In the genomic region with DNA sequence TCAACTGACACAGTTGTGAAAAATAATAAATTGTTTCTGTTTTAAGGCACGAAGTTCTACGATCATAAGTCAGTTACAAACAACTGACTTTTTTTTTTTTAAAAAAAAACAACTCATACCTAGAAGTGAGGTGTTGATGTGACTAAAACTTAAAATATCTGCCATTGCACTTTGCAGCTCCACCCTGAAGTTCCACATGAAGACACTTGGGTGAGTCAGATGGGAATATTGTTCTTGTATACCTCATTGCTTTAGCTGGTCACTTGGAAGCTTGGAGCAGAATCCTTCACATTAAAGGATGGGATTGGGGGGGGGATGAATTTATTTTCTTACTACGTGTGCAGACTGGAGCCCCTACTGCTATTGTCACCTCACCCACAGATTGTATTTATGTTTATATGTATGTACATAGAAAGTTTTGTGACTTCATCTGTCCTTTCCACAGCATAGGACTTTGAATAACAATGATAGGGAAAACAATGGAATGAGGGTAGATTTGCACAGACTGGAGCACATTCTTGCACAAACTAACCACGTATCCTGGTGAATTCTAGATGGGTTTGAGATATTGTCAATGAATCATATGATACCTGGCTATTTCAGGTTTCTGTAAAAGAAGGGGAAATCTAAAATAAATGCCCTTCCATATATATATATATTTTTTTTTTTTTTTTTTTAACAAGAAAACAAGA, we compare ENCODE assay signal across 31 cellular contexts. TPM values are rescaled to one million over a fixed set of nuclear protein-coding genes. Genes with fewer than 3 reads are reported as not detected.
DNase-seq lines count a peak whose midpoint lies in the region; ATAC-seq and TF ChIP-seq lines count a peak whose summit lies in the region.
"Had no signal": no experiment of that assay in that cellular context is flagged by ENCODE, and none has a peak within 500 bp of the region (broad histone marks: within the 10 kb centered on the region; RNA-seq: fewer than 3 reads in every experiment).

No MANE protein-coding gene starts in this region.

- no peak overlapping the region for H3K4me3 Mint-ChIP-seq in natural killer cell treated with Interleukin-12 subunit alpha and Interleukin-12 subunit beta and Interleukin-15 and Interleukin-18, amount 100 ng/mL, for 72 hours
- H3K4me3 Mint-ChIP-seq: activated CD4-positive, alpha-beta T cell treated with anti-CD3 and anti-CD28 coated beads, Interleukin-2, amount 10 ng/mL, durations not matched to agents 24 days and 14 days; activated naive CD8-positive, alpha-beta T cell treated with anti-CD3 and anti-CD28 coated beads for 36 hours; B cell; CD4-positive, alpha-beta memory T cell; nephron progenitor cell had no signal

- no peak overlapping the region for H2AK5ac ChIP-seq in trophoblast cell (ENCODE audit: low read length)

- no peak overlapping the region for H3K4ac ChIP-seq in trophoblast cell (ENCODE audit: low read depth, low read length)

- no peak overlapping the region for H2BK120ac ChIP-seq in trophoblast cell (ENCODE audit: insufficient read depth, low read length, poor library complexity)

- H3K27me3 ChIP-seq in PC-9 (ENCODE audit: insufficient read depth, low read depth), result no peaks in the 10 kb centered on the region
- H3K27me3 ChIP-seq in trophoblast cell (ENCODE audit: insufficient read depth, low read length), result no peaks in the 10 kb centered on the region
- H3K27me3 ChIP-seq: Peyer's patch, SJSA1 had no signal

- TF ChIP-seq CTCF in PC-9 (conservative IDR thresholded peaks at IDR 0.05), result no peak

- no peak for ATAC-seq in GM18511 (IDR thresholded peaks at IDR 0.05; ENCODE audit: unreplicated experiment)
- ATAC-seq in natural killer cell treated with Interleukin-12 subunit alpha and Interleukin-12 subunit beta and Interleukin-15 and Interleukin-18, amount 100 ng/mL, for 72 hours, result no peak
- ATAC-seq: HepG2, left cardiac atrium had no signal

- no peaks in the 10 kb centered on the region for H3K9me3 Mint-ChIP-seq in natural killer cell treated with Interleukin-12 subunit alpha and Interleukin-12 subunit beta and Interleukin-15 and Interleukin-18, amount 100 ng/mL, for 72 hours

- H4K20me1 ChIP-seq in PC-9 (ENCODE audit: insufficient read depth), result no peaks in the 10 kb centered on the region

- no peak overlapping the region for H2BK12ac ChIP-seq in trophoblast cell (ENCODE audit: low read length)

- H3K18ac ChIP-seq in trophoblast cell (ENCODE audit: low read length), result no peak overlapping the region

- POLR2A ChIA-PET in PC-9 (lab: Charles Lee; ENCODE audit: unreplicated experiment), result no interaction called here

- H3K9me3 ChIP-seq in PC-9 (ENCODE audit: insufficient read depth, low read depth) (no peaks in the 10 kb centered on the region; the same call in 1 of the 2 replicates), trophoblast cell (ENCODE audit: insufficient read depth, low read depth, low read length) (peaks cover 3% of the 10 kb centered on the region)
- H3K9me3 ChIP-seq: Peyer's patch, SJSA1 had no signal

- H3K27ac Mint-ChIP-seq in natural killer cell treated with Interleukin-12 subunit alpha and Interleukin-12 subunit beta and Interleukin-15 and Interleukin-18, amount 100 ng/mL, for 72 hours, result no peak overlapping the region
- H3K27ac Mint-ChIP-seq: activated CD4-positive, alpha-beta T cell treated with anti-CD3 and anti-CD28 coated beads, Interleukin-2, amount 10 ng/mL, durations not matched to agents 24 days and 14 days; activated naive CD8-positive, alpha-beta T cell treated with anti-CD3 and anti-CD28 coated beads for 36 hours; B cell; CD4-positive, alpha-beta memory T cell; nephron progenitor cell had no signal

- H3K36me3 ChIP-seq in PC-9 (ENCODE audit: low read depth), result no peaks in the 10 kb centered on the region
- H3K36me3 ChIP-seq in trophoblast cell (ENCODE audit: control insufficient read depth in 1 of 2, insufficient read depth in 2 of 2, low read length in 2 of 2), result no peaks in the 10 kb centered on the region
- H3K36me3 ChIP-seq: Peyer's patch, SJSA1 had no signal

- no peak overlapping the region for H3K14ac ChIP-seq in trophoblast cell (ENCODE audit: low read length)

- no peak overlapping the region for H3K23ac ChIP-seq in trophoblast cell (ENCODE audit: low read length)

- DNase-seq in ELR (ENCODE audit: low read depth) (peak; percentile 75), PC-9 (peak; percentile 19 to 64), epithelial cell of prostate (ENCODE audit: low read depth, low spot score) (peak; percentile 69), trophoblast cell (peak; percentile 32 to 64), MV-4-11 (lab: John Stamatoyannopoulos, UW) (no peak), middle frontal gyrus (ENCODE audit: extremely low spot score, low spot score) (no peak)
- no peak for DNase-seq in natural killer cell treated with Interleukin-12 subunit alpha and Interleukin-12 subunit beta and Interleukin-15 and Interleukin-18, amount 100 ng/mL, for 72 hours (ENCODE audit: low spot score)
- DNase-seq: activated CD4-positive, alpha-beta T cell treated with anti-CD3 and anti-CD28 coated beads, Interleukin-2, amount 10 ng/mL, durations not matched to agents 24 days and 14 days; activated naive CD8-positive, alpha-beta T cell treated with anti-CD3 and anti-CD28 coated beads for 36 hours; anterior cingulate cortex; CD4-positive, alpha-beta memory T cell; central memory CD4-positive, alpha-beta T cell; EL; H7; Karpas-422; left cardiac atrium; NCI-H146; NCI-H2107; NCI-H345; NCI-H69; nephron progenitor cell; Peyer's patch; stimulated activated naive CD4-positive, alpha-beta T cell treated with Interleukin-2 at 50 U/mL for 16 hours; T1000 had no signal

- H3K4me1 Mint-ChIP-seq in natural killer cell treated with Interleukin-12 subunit alpha and Interleukin-12 subunit beta and Interleukin-15 and Interleukin-18, amount 100 ng/mL, for 72 hours (ENCODE audit: low read depth in 2 of 2), result peaks cover 0 to 5% of the 10 kb centered on the region in 2 donors
- H3K4me1 Mint-ChIP-seq: activated CD4-positive, alpha-beta T cell treated with anti-CD3 and anti-CD28 coated beads, Interleukin-2, amount 10 ng/mL, durations not matched to agents 24 days and 14 days; activated naive CD8-positive, alpha-beta T cell treated with anti-CD3 and anti-CD28 coated beads for 36 hours; nephron progenitor cell had no signal

- H4K12ac ChIP-seq in trophoblast cell (ENCODE audit: low read depth, low read length), result no peak overlapping the region

- H3K79me2 ChIP-seq in PC-9 (ENCODE audit: low read depth) (no peaks in the 10 kb centered on the region), trophoblast cell (ENCODE audit: control insufficient read depth, insufficient read depth, low read length, poor library complexity) (no peaks in the 10 kb centered on the region)

- BruUV-seq in PC-9 (replicated peaks; lab: Mats Ljungman, UMichigan), result no TSS peak

- WGBS in trophoblast cell (ENCODE audit: extremely low coverage, insufficient coverage, insufficient read length), result no CpG with 5 or more reads among the region's 4 CpGs

- no peak overlapping the region for H3K4me3 ChIP-seq in PC-9
- H3K4me3 ChIP-seq in trophoblast cell (ENCODE audit: low read depth, low read length), result no peak overlapping the region
- H3K4me3 ChIP-seq: Peyer's patch, SJSA1 had no signal

- H4K91ac ChIP-seq in trophoblast cell (ENCODE audit: low read depth, low read length), result no peak overlapping the region

- H3K79me1 ChIP-seq in trophoblast cell (ENCODE audit: low read length), result no peaks in the 10 kb centered on the region

- H2AFZ ChIP-seq in PC-9 (0 out of 2 replicates have a peak overlapping the region, but pooled peaks have one; percentile 10), trophoblast cell (ENCODE audit: insufficient read depth, low read length, poor library complexity) (no peak overlapping the region)

- H3K27ac ChIP-seq in PC-9, result no peak overlapping the region
- H3K27ac ChIP-seq in epithelial cell of prostate, result peak overlapping the region; percentile 60
- H3K27ac ChIP-seq in trophoblast cell (ENCODE audit: low read depth, low read length), result no peak overlapping the region
- H3K27ac ChIP-seq: Peyer's patch, SJSA1 had no signal

- H3K4me1 ChIP-seq in PC-9 (replicated peaks; ENCODE audit: insufficient read depth) (peaks cover 6% of the 10 kb centered on the region; the same call in 1 of the 2 replicates), trophoblast cell (ENCODE audit: control insufficient read depth in 1 of 2, insufficient read depth in 2 of 2, low read length in 2 of 2) (no peaks in the 10 kb centered on the region)
- H3K4me1 ChIP-seq: Peyer's patch, SJSA1 had no signal

- intact Hi-C loops in PC-9 (cut with micrococcal nuclease; ENCODE audit: unreplicated experiment), result no loop called here

- H3K9me2 ChIP-seq in PC-9 (ENCODE audit: insufficient read depth), result no peaks in the 10 kb centered on the region

- H3K9ac ChIP-seq in trophoblast cell (ENCODE audit: low read length), result no peak overlapping the region

- CTCF ChIA-PET in PC-9 (lab: Charles Lee), result interaction anchor here (0.6 kb wide), 1 partner anchor 326 kb away, joined by 3 read pairs; no protein-coding TSS in a partner anchor

- no peaks in the 10 kb centered on the region for H3F3A ChIP-seq in PC-9 (ENCODE audit: insufficient read depth, low read depth)

- no peak overlapping the region for H2BK5ac ChIP-seq in trophoblast cell (ENCODE audit: low read depth, low read length, poor library complexity)

- no peak overlapping the region for H3K4me2 ChIP-seq in PC-9
- no peak overlapping the region for H3K4me2 ChIP-seq in trophoblast cell (ENCODE audit: low read length)

- H3K27me3 Mint-ChIP-seq in natural killer cell treated with Interleukin-12 subunit alpha and Interleukin-12 subunit beta and Interleukin-15 and Interleukin-18, amount 100 ng/mL, for 72 hours, result peaks cover 0 to 8% of the 10 kb centered on the region in 2 donors
- H3K27me3 Mint-ChIP-seq: activated naive CD8-positive, alpha-beta T cell treated with anti-CD3 and anti-CD28 coated beads for 36 hours; B cell; CD4-positive, alpha-beta memory T cell had no signal

- H4K8ac ChIP-seq in trophoblast cell (ENCODE audit: low read depth, low read length), result no peak overlapping the region

- H3K36me3 Mint-ChIP-seq in natural killer cell treated with Interleukin-12 subunit alpha and Interleukin-12 subunit beta and Interleukin-15 and Interleukin-18, amount 100 ng/mL, for 72 hours, result no peaks in the 10 kb centered on the region
- H3K36me3 Mint-ChIP-seq: activated naive CD8-positive, alpha-beta T cell treated with anti-CD3 and anti-CD28 coated beads for 36 hours; CD4-positive, alpha-beta memory T cell had no signal

RNA-seq across cellular contexts. Expression of a gene that starts 57.9 kb away (rescaled TPM):
- total RNA-seq in PC-9 (2021), result not detected in 2 replicates
- 0.08 and 0.17 TPM in 2 replicates for polyA plus RNA-seq in trophoblast cell (2013)
- 100 to 1,000 TPM in 1 of 2 donors, 10 to 100 TPM in 1; 80.6 to 133 TPM for total RNA-seq in natural killer cell treated with Interleukin-12 subunit alpha and Interleukin-12 subunit beta and Interleukin-15 and Interleukin-18, amount 100 ng/mL, for 72 hours
- total RNA-seq: A673, H7, HepG2, lung microvascular endothelial cell, osteocyte, SJSA1 had no signal

Comparison
In these comparisons a context has a peak if more than half of its experiments do, and no peak if none do; other contexts are left out.
1. DNase-seq: peak in ELR (single experiment), PC-9 (2 of 2), epithelial cell of prostate (single experiment) and trophoblast cell (2 of 2); none in MV-4-11 (single experiment), natural killer cell treated with Interleukin-12 subunit alpha and Interleukin-12 subunit beta and Interleukin-15 and Interleukin-18, amount 100 ng/mL, for 72 hours (single experiment) and middle frontal gyrus (single experiment).
2. RNA of a gene that starts 57.9 kb away (total RNA-seq): 80.6 to 133 TPM in natural killer cell treated with Interleukin-12 subunit alpha and Interleukin-12 subunit beta and Interleukin-15 and Interleukin-18, amount 100 ng/mL, for 72 hours; not detected in PC-9; every median in the first group is over 10 times any median in the second.